Comparison of ENCODE assay signal across 2 cellular contexts in genomic region chr4:108030332-108030731, GRCh38.
TF ChIP-seq lines count a peak whose summit lies in the region.

No MANE protein-coding gene starts in this region.

TF ChIP-seq in HCT116, 20 proteins besides CTCF, POLR2A, EP300 and RAD21 (continued from another document):
- TF ChIP-seq REST (IDR thresholded peaks at IDR 0.05; ENCODE audit: low read depth), result no peak
- TF ChIP-seq ATF3 (IDR thresholded peaks at IDR 0.05), result no peak
- no peak for TF ChIP-seq CEBPB (IDR thresholded peaks at IDR 0.05; ENCODE audit: low read depth)
- TF ChIP-seq CBX3 (IDR thresholded peaks at IDR 0.05; ENCODE audit: low read depth), result no peak
- TF ChIP-seq TCF7L2 (IDR thresholded peaks at IDR 0.05; ENCODE audit: borderline replicate concordance, extremely low read depth, insufficient read depth, insufficient read length), result no peak
- no peak for TF ChIP-seq ZBTB33 (IDR thresholded peaks at IDR 0.05; ENCODE audit: extremely low read depth, insufficient replicate concordance, low read length)
- no peak for TF ChIP-seq POLR2AphosphoS5 (IDR thresholded peaks at IDR 0.05; ENCODE audit: low read depth, low read length)
- TF ChIP-seq ZFX (IDR thresholded peaks at IDR 0.05), result no peak

TF ChIP-seq in WTC11, 78 proteins besides CTCF, POLR2A, EP300 and RAD21 (continued from another document):
- no peak for TF ChIP-seq ERG (CRISPR knock-in tag; IDR thresholded peaks at IDR 0.05)
- TF ChIP-seq ATF3 (CRISPR knock-in tag; conservative IDR thresholded peaks at IDR 0.05), result no peak
- no peak for TF ChIP-seq IRF1 (CRISPR knock-in tag; IDR thresholded peaks at IDR 0.05)
- no peak for TF ChIP-seq ARID4B (CRISPR knock-in tag; IDR thresholded peaks at IDR 0.05; ENCODE audit: borderline replicate concordance)
- no peak for TF ChIP-seq ZNF263 (CRISPR knock-in tag; IDR thresholded peaks at IDR 0.05; ENCODE audit: low read depth)
- no peak for TF ChIP-seq GTF2I (CRISPR knock-in tag; conservative IDR thresholded peaks at IDR 0.05)
- no peak for TF ChIP-seq ESRRA (CRISPR knock-in tag; IDR thresholded peaks at IDR 0.05; ENCODE audit: borderline replicate concordance)
- no peak for TF ChIP-seq ETV6 (CRISPR knock-in tag; IDR thresholded peaks at IDR 0.05)
- TF ChIP-seq CBFB (CRISPR knock-in tag; IDR thresholded peaks at IDR 0.05; ENCODE audit: low read depth), result no peak
- TF ChIP-seq FOXJ3 (CRISPR knock-in tag; IDR thresholded peaks at IDR 0.05; ENCODE audit: borderline replicate concordance), result no peak
- no peak for TF ChIP-seq NFE2L1 (CRISPR knock-in tag; IDR thresholded peaks at IDR 0.05)
- no peak for TF ChIP-seq NFATC4 (CRISPR knock-in tag; IDR thresholded peaks at IDR 0.05)
